Comparison of ENCODE assay signal across 8 cellular contexts in the genomic region with DNA sequence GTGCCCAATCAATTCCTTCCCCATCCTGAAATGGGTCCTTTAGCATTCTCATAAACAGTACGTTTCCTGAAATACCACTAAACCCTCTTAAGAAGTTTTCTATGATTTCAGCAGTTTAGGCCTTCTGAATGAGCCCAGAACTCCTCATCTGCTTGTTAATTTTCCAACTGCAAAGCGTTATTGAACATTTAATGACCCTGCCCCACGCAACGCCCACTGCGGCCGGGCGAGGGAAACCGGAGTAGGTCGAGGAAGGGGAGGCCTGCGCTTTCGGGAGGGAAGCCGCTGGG.
A peak's percentile ranks its signal among the peaks of the same experiment; 100 is the strongest.
DNase-seq lines count a peak whose midpoint lies in the region; ATAC-seq and TF ChIP-seq lines count a peak whose summit lies in the region.

No MANE protein-coding gene starts in this region.

- no peaks in the 10 kb centered on the region for H3K27me3 ChIP-seq in ACC112 (ENCODE audit: insufficient read depth, low read length)
- no peaks in the 10 kb centered on the region for H3K27me3 ChIP-seq in muscle layer of colon (ENCODE audit: control insufficient read depth in 1 of 2, insufficient read depth in 2 of 2, low read length in 2 of 2)

- H3K36me3 ChIP-seq in ACC112 (ENCODE audit: insufficient read depth, low read length) (no peaks in the 10 kb centered on the region), muscle layer of colon (ENCODE audit: insufficient read depth, low read length) (no peaks in the 10 kb centered on the region)

- peak overlapping the region; percentile 86 for H2AFZ ChIP-seq in ACC112 (ENCODE audit: low read length, unreplicated experiment)

- H3K4me3 ChIP-seq in ACC112 (ENCODE audit: low read depth, low read length): peak overlapping the region; percentile 94
- peak overlapping the region; percentile 89 to 94 for H3K4me3 ChIP-seq in muscle layer of colon (ENCODE audit: low read depth in 1 of 2, low read length in 2 of 2)

- H3K9me3 ChIP-seq in muscle layer of colon (ENCODE audit: low read length): no peaks in the 10 kb centered on the region

- no peak for DNase-seq in ecto neural progenitor cell (ENCODE audit: low spot score)
- no peak for DNase-seq in erythroblast (lab: John Stamatoyannopoulos, UW)
- DNase-seq in globus pallidus (ENCODE audit: low spot score): no peak

- peaks cover 37% of the 10 kb centered on the region for H3K79me2 ChIP-seq in ACC112 (ENCODE audit: control insufficient read depth, insufficient read depth, low read length, unreplicated experiment)

- H3K27ac ChIP-seq in ACC112 (ENCODE audit: low read depth, low read length) (peak overlapping the region; percentile 52), cingulate gyrus (ENCODE audit: low read depth, low read length) (peak overlapping the region; percentile 65), muscle layer of colon (ENCODE audit: low read depth, low read length) (peak overlapping the region; percentile 92)

- TF ChIP-seq POLR2A in erythroblast (IDR thresholded peaks at IDR 0.05; ENCODE audit: low read length): no peak

- peak overlapping the region; percentile 69 for H3K9ac ChIP-seq in muscle layer of colon (ENCODE audit: low read length)

- no peak for TF ChIP-seq EP300 in Ishikawa (IDR thresholded peaks at IDR 0.05; ENCODE audit: borderline replicate concordance)

- peaks cover 19% of the 10 kb centered on the region for H3K4me1 ChIP-seq in ACC112 (ENCODE audit: control insufficient read depth, insufficient read depth, low read length, unreplicated experiment)
- H3K4me1 ChIP-seq in muscle layer of colon (ENCODE audit: insufficient read depth, low read length): peaks cover 14% of the 10 kb centered on the region

- no peak for ATAC-seq in GM18511 (IDR thresholded peaks at IDR 0.05; ENCODE audit: unreplicated experiment)

- no peak for TF ChIP-seq RAD21 in Ishikawa (IDR thresholded peaks at IDR 0.05; ENCODE audit: low read depth)

TF ChIP-seq in Ishikawa, 13 proteins besides CTCF, POLR2A, EP300 and RAD21:
- TF ChIP-seq TCF12 (IDR thresholded peaks at IDR 0.05; ENCODE audit: low read depth): 0 out of 2 replicates have a peak, but pooled peaks have one; percentile 18
- TF ChIP-seq, protein P1, sequence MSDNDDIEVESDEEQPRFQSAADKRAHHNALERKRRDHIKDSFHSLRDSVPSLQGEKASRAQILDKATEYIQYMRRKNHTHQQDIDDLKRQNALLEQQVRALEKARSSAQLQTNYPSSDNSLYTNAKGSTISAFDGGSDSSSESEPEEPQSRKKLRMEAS (IDR thresholded peaks at IDR 0.05): no peak
TF ChIP-seq in Ishikawa: peak in this region for 1.
